ENCODE assay signal across 8 cellular contexts in the genomic region with DNA sequence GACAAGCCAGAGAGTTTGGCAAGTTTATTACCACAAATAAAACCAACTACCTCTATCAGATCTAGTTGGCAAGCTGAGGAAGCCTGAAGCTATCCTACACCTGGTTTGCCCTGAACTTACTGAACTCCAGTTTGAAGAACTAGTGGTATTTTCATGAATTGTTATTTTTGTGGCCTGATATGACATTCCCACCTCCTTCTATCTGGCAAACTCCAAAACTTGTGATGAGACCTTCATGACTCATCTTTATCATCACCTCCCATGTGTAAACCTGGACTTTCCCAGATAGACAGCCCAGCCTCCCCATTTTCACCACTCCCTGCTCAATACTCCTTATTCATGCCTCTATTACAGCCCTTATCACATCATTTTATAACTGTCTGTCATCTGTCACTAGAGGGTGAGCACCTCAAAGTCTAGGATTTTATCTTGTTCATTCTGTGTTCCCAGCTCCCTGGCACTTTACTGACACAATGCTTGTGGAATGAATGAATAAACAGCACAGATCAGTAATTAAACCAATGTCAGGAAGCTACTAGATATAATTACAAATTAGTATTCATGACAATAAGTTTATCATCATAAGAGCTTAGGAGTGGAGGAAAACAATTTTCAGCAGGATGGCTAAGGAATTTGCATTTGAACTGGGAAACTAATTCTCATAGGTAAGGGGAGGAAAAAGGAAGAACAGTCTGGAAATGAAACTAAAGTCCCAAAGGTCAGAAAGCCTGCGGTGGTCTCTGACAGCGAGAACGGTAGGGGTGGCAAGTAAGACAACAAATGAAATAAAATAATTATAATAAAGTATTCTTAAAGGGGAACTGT. TPM values are rescaled to one million over a fixed set of nuclear protein-coding genes. Genes with fewer than 3 reads are reported as not detected.
DNase-seq lines count a peak whose midpoint lies in the region; ATAC-seq and TF ChIP-seq lines count a peak whose summit lies in the region.
"Had no signal": no experiment of that assay in that cellular context is flagged by ENCODE, and none has a peak within 500 bp of the region (broad histone marks: within the 10 kb centered on the region; RNA-seq: fewer than 3 reads in every experiment).

No MANE protein-coding gene starts in this region.

- no peak for TF ChIP-seq CTCF in OCI-LY7 (conservative IDR thresholded peaks at IDR 0.05; ENCODE audit: low read length)
- TF ChIP-seq CTCF in ovary (IDR thresholded peaks at IDR 0.05), result no peak
- no peak for TF ChIP-seq CTCF in GM10266 (IDR thresholded peaks at IDR 0.05; ENCODE audit: control insufficient read depth, insufficient read depth, low read depth, missing control alignments)

- intact Hi-C loops in OCI-LY7 (cut with micrococcal nuclease; ENCODE audit: unreplicated experiment) (loop anchor here (1.0 to 2.0 kb wide), 5 partner anchors 33 to 229 kb away; no protein-coding TSS in a partner anchor), ovary (cut with DNase I) (loop anchor here (5.0 to 10.0 kb wide), 3 partner anchors 221 to 231 kb away; no protein-coding TSS in a partner anchor)

- no peaks in the 10 kb centered on the region for H3K9me2 ChIP-seq in OCI-LY7 (ENCODE audit: insufficient read depth, low read length)

- H2AFZ ChIP-seq in OCI-LY7 (ENCODE audit: low read length), result peak overlapping the region; percentile 90
- H2AFZ ChIP-seq: PC-9 had no signal

- DNase-seq in ELR (ENCODE audit: low read depth) (peak; percentile 84), OCI-LY7 (ENCODE audit: low spot score) (no peak), ovary (no peak), NCI-H2107 treated with DMSO at 0.1 percent for 48 hours (lab: John Stamatoyannopoulos, UW; ENCODE audit: unreplicated experiment) (no peak), GM10266 (ENCODE audit: extremely low spot score) (no peak)
- DNase-seq in effector memory CD4-positive, alpha-beta T cell, result no peak

- H3K27me3 ChIP-seq in effector memory CD4-positive, alpha-beta T cell (replicated peaks; ENCODE audit: control insufficient read depth, insufficient read depth, low read length, poor library complexity, severe bottlenecking), result no peaks in the 10 kb centered on the region
- H3K27me3 ChIP-seq in ovary, result no peaks in the 10 kb centered on the region

- WGBS in ovary, 3 donors, result 6 to 9% (median 7%) methylated on average over 3 of the region's 3 CpGs

- H3K4me2 ChIP-seq in OCI-LY7 (ENCODE audit: low read length), result peak overlapping the region; percentile 66
- H3K4me2 ChIP-seq: PC-9 had no signal

- peaks cover 14% of the 10 kb centered on the region for H3K4me1 ChIP-seq in OCI-LY7 (ENCODE audit: insufficient read depth, low read length, poor library complexity, severe bottlenecking)
- no peaks in the 10 kb centered on the region for H3K4me1 ChIP-seq in effector memory CD4-positive, alpha-beta T cell (ENCODE audit: control insufficient read depth, insufficient read depth, low read length, poor library complexity, severe bottlenecking)
- H3K4me1 ChIP-seq in ovary (ENCODE audit: insufficient read depth), result no peaks in the 10 kb centered on the region

- H3K9me3 ChIP-seq in OCI-LY7 (ENCODE audit: low read length) (no peaks in the 10 kb centered on the region), ovary (no peaks in the 10 kb centered on the region)
- H3K9me3 ChIP-seq in effector memory CD4-positive, alpha-beta T cell (ENCODE audit: control insufficient read depth, low read length), result no peaks in the 10 kb centered on the region

- BruUV-seq in OCI-LY7 (replicated peaks; lab: Mats Ljungman, UMichigan), result no TSS peak

- no peaks in the 10 kb centered on the region for H3K79me2 ChIP-seq in OCI-LY7 (ENCODE audit: insufficient read depth, low read depth, low read length)

- TF ChIP-seq EP300 in ovary (IDR thresholded peaks at IDR 0.05), result no peak

- H3K27ac ChIP-seq in OCI-LY7 (ENCODE audit: low read depth, low read length, poor library complexity, severe bottlenecking), result no peak overlapping the region
- peak overlapping the region; percentile 4 for H3K27ac ChIP-seq in effector memory CD4-positive, alpha-beta T cell (ENCODE audit: insufficient read depth, low read length, poor library complexity, severe bottlenecking)
- H3K27ac ChIP-seq in ovary, result no peak overlapping the region
- H3K27ac ChIP-seq: PC-9 had no signal

- no peaks in the 10 kb centered on the region for H4K20me1 ChIP-seq in OCI-LY7 (ENCODE audit: insufficient read depth, low read length)

- CTCF ChIA-PET in OCI-LY7 (lab: Charles Lee; ENCODE audit: unreplicated experiment), result interaction anchor here (0.8 to 2.6 kb wide), 12 partner anchors 12 to 200 kb away, joined by 3 to 14 read pairs (median 4); a partner anchor contains a TSS

- no peak for TF ChIP-seq POLR2A in ovary (IDR thresholded peaks at IDR 0.05)

- H3K4me3 ChIP-seq in OCI-LY7 (ENCODE audit: low read depth, low read length, poor library complexity, severe bottlenecking), result peak overlapping the region; percentile 30
- H3K4me3 ChIP-seq in effector memory CD4-positive, alpha-beta T cell (ENCODE audit: insufficient read depth, low read depth, low read length, poor library complexity, severe bottlenecking), result no peak overlapping the region
- H3K4me3 ChIP-seq in ovary, result peak overlapping the region; percentile 12
- H3K4me3 ChIP-seq: PC-9 had no signal

- POLR2A ChIA-PET in OCI-LY7 (lab: Charles Lee), result interaction anchor here (0.6 to 2.2 kb wide), 14 partner anchors 8 to 255 kb away, joined by 3 to 11 read pairs (median 6); a partner anchor contains a TSS

- no peak for ATAC-seq in esophagus mucosa

- no peaks in the 10 kb centered on the region for H3K36me3 ChIP-seq in OCI-LY7 (ENCODE audit: insufficient read depth, low read length)
- no peaks in the 10 kb centered on the region for H3K36me3 ChIP-seq in effector memory CD4-positive, alpha-beta T cell (ENCODE audit: control insufficient read depth, insufficient read depth, low read length)
- no peaks in the 10 kb centered on the region for H3K36me3 ChIP-seq in ovary

RNA-seq across cellular contexts. Expression of a gene that starts 13.2 kb away (rescaled TPM):
- total RNA-seq in OCI-LY7 (2014; rRNA removed; shearing (Covaris generic)), result 29.1 and 34.9 TPM in 2 replicates
- 57.1 and 66.3 TPM in 2 replicates for total RNA-seq in OCI-LY7 (2022)
- total RNA-seq in ovary, result 10 to 100 TPM; 10.7 to 42.4 (median 27.4) TPM
- polyA plus RNA-seq in ovary, result 10 to 100 TPM; 11.4 to 24.6 TPM
- 4.3 TPM for total RNA-seq in esophagus mucosa

RNA-seq across cellular contexts. Expression of a gene that starts 34.9 kb away (rescaled TPM):
- total RNA-seq in OCI-LY7 (2014; rRNA removed; shearing (Covaris generic)), result 35.7 and 40.7 TPM in 2 replicates
- 31.7 and 39.1 TPM in 2 replicates for total RNA-seq in OCI-LY7 (2022)
- total RNA-seq in ovary, result 10 to 100 TPM; 25.0 to 40.0 (median 33.1) TPM
- 10 to 100 TPM; 10.2 to 15.9 TPM for polyA plus RNA-seq in ovary
- total RNA-seq in esophagus mucosa, result 8.5 TPM

RNA-seq across cellular contexts. Expression of a gene that starts 35.2 kb away (rescaled TPM):
- total RNA-seq in OCI-LY7 (2014; rRNA removed; shearing (Covaris generic)), result 94.2 and 124 TPM in 2 replicates
- 96.5 and 102 TPM in 2 replicates for total RNA-seq in OCI-LY7 (2022)
- 10 to 100 TPM; 16.8 to 31.0 (median 21.4) TPM for total RNA-seq in ovary
- polyA plus RNA-seq in ovary, result 10 to 100 TPM; 14.1 to 44.3 TPM
- total RNA-seq in esophagus mucosa, result 17.0 TPM
